ENCODE assay signal across 2 cellular contexts in the genomic region with DNA sequence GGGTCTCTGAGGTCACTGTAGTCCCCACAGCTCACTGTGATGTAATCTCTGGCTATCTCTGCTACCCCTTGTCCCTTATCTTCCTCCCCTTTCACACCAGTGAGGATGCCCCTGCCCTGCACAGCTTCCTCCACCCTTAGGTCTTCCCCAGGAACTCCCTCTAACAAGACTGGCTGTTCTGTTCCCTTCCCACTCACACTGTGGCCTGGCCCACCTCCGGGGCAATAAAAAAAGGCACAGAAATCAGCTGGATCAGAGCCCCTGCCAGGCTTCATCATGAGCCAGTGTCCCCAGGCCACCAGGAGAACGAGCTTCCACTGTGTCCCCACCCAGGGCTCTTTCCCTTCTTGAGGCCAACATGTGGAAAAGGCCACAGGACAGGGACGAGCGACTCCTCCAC.
TF ChIP-seq lines count a peak whose summit lies in the region.

No MANE protein-coding gene starts in this region.

TF ChIP-seq in liver, 16 proteins besides CTCF, POLR2A, EP300 and RAD21:
- TF ChIP-seq, protein P1, sequence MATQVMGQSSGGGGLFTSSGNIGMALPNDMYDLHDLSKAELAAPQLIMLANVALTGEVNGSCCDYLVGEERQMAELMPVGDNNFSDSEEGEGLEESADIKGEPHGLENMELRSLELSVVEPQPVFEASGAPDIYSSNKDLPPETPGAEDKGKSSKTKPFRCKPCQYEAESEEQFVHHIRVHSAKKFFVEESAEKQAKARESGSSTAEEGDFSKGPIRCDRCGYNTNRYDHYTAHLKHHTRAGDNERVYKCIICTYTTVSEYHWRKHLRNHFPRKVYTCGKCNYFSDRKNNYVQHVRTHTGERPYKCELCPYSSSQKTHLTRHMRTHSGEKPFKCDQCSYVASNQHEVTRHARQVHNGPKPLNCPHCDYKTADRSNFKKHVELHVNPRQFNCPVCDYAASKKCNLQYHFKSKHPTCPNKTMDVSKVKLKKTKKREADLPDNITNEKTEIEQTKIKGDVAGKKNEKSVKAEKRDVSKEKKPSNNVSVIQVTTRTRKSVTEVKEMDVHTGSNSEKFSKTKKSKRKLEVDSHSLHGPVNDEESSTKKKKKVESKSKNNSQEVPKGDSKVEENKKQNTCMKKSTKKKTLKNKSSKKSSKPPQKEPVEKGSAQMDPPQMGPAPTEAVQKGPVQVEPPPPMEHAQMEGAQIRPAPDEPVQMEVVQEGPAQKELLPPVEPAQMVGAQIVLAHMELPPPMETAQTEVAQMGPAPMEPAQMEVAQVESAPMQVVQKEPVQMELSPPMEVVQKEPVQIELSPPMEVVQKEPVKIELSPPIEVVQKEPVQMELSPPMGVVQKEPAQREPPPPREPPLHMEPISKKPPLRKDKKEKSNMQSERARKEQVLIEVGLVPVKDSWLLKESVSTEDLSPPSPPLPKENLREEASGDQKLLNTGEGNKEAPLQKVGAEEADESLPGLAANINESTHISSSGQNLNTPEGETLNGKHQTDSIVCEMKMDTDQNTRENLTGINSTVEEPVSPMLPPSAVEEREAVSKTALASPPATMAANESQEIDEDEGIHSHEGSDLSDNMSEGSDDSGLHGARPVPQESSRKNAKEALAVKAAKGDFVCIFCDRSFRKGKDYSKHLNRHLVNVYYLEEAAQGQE (IDR thresholded peaks at IDR 0.05) = no peak

TF ChIP-seq in HepG2, 621 proteins besides CTCF, POLR2A, EP300 and RAD21:
- TF ChIP-seq, protein P2, sequence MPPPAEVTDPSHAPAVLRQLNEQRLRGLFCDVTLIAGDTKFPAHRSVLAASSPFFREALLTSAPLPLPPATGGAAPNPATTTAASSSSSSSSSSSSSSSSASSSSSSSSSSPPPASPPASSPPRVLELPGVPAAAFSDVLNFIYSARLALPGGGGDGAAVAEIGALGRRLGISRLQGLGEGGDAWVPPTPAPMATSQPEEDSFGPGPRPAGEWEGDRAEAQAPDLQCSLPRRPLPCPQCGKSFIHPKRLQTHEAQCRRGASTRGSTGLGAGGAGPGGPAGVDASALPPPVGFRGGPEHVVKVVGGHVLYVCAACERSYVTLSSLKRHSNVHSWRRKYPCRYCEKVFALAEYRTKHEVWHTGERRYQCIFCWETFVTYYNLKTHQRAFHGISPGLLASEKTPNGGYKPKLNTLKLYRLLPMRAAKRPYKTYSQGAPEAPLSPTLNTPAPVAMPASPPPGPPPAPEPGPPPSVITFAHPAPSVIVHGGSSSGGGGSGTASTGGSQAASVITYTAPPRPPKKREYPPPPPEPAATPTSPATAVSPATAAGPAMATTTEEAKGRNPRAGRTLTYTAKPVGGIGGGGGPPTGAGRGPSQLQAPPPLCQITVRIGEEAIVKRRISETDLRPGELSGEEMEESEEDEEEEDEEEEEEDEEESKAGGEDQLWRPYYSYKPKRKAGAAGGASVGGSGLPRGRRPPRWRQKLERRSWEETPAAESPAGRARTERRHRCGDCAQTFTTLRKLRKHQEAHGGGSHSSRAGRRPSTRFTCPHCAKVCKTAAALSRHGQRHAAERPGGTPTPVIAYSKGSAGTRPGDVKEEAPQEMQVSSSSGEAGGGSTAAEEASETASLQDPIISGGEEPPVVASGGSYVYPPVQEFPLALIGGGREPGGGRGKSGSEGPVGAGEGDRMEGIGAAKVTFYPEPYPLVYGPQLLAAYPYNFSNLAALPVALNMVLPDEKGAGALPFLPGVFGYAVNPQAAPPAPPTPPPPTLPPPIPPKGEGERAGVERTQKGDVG (CRISPR knock-in tag; IDR thresholded peaks at IDR 0.05; ENCODE audit: borderline replicate concordance) = no peak
- no peak for TF ChIP-seq MED1 (CRISPR knock-in tag; IDR thresholded peaks at IDR 0.05)
- TF ChIP-seq, protein P3, sequence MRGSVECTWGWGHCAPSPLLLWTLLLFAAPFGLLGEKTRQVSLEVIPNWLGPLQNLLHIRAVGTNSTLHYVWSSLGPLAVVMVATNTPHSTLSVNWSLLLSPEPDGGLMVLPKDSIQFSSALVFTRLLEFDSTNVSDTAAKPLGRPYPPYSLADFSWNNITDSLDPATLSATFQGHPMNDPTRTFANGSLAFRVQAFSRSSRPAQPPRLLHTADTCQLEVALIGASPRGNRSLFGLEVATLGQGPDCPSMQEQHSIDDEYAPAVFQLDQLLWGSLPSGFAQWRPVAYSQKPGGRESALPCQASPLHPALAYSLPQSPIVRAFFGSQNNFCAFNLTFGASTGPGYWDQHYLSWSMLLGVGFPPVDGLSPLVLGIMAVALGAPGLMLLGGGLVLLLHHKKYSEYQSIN (CRISPR knock-in tag; IDR thresholded peaks at IDR 0.05; ENCODE audit: borderline replicate concordance) = no peak
